15 cellular contexts compared by ENCODE assay signal in genomic region chr9:5953743-5954707, GRCh38.
DNase-seq lines count a peak whose midpoint lies in the region; ATAC-seq, FAIRE-seq and TF ChIP-seq lines count a peak whose summit lies in the region.
"Had no signal": no experiment of that assay in that cellular context is flagged by ENCODE, and none has a peak within 500 bp of the region (broad histone marks: within the 10 kb centered on the region; RNA-seq: fewer than 3 reads in every experiment).

No MANE protein-coding gene starts in this region.

- H3K27me3 Mint-ChIP-seq in MCF 10A (ENCODE audit: insufficient read depth, unreplicated experiment) = no peaks in the 10 kb centered on the region
- H3K27me3 Mint-ChIP-seq in type B pancreatic cell = no peaks in the 10 kb centered on the region
- H3K27me3 Mint-ChIP-seq in naive thymus-derived CD8-positive, alpha-beta T cell = no peaks in the 10 kb centered on the region
- H3K27me3 Mint-ChIP-seq in activated naive CD8-positive, alpha-beta T cell treated with anti-CD3 and anti-CD28 coated beads, Interleukin-2, amount 50 U/mL, for 24 hours = no peaks in the 10 kb centered on the region
- H3K27me3 Mint-ChIP-seq: T-cell had no signal

- no peaks in the 10 kb centered on the region for H3K36me3 ChIP-seq in breast epithelium

- POLR2A ChIA-PET in MCF 10A (lab: Yijun Ruan, JAX) = interaction anchor here (0.7 kb wide), 1 partner anchor 24 kb away, joined by 3 read pairs; no protein-coding TSS in a partner anchor
- POLR2A ChIA-PET in naive thymus-derived CD8-positive, alpha-beta T cell (lab: Charles Lee) = no interaction called here

- intact Hi-C loops in MCF 10A (cut with micrococcal nuclease) = no loop called here
- intact Hi-C loops in breast epithelium (cut with DNase I; ENCODE audit: low total_unique reads) = no loop called here

- TF ChIP-seq POLR2A in breast epithelium (IDR thresholded peaks at IDR 0.05) = no peak

- no peak overlapping the region for H3K27ac ChIP-seq in breast epithelium
- H3K27ac ChIP-seq: spleen had no signal

- CTCF ChIA-PET in MCF 10A (lab: Yijun Ruan, JAX) = interaction anchor here (0.6 to 0.7 kb wide), 2 partner anchors 58 to 232 kb away, joined by 3 to 4 read pairs; no protein-coding TSS in a partner anchor

- no peaks in the 10 kb centered on the region for H3K9me3 Mint-ChIP-seq in MCF 10A (ENCODE audit: unreplicated experiment)
- no peaks in the 10 kb centered on the region for H3K9me3 Mint-ChIP-seq in type B pancreatic cell
- no peaks in the 10 kb centered on the region for H3K9me3 Mint-ChIP-seq in naive thymus-derived CD8-positive, alpha-beta T cell
- H3K9me3 Mint-ChIP-seq in activated naive CD8-positive, alpha-beta T cell treated with anti-CD3 and anti-CD28 coated beads, Interleukin-2, amount 50 U/mL, for 24 hours = no peaks in the 10 kb centered on the region
- H3K9me3 Mint-ChIP-seq: T-cell had no signal

- FAIRE-seq in RCC 7860 (lab: Jason Lieb, UNC) = peak; percentile 57

- no peak overlapping the region for H3K4me3 Mint-ChIP-seq in MCF 10A (ENCODE audit: unreplicated experiment)
- no peak overlapping the region for H3K4me3 Mint-ChIP-seq in type B pancreatic cell
- H3K4me3 Mint-ChIP-seq in naive thymus-derived CD8-positive, alpha-beta T cell = no peak overlapping the region
- H3K4me3 Mint-ChIP-seq in activated naive CD8-positive, alpha-beta T cell treated with anti-CD3 and anti-CD28 coated beads, Interleukin-2, amount 50 U/mL, for 24 hours = no peak overlapping the region
- H3K4me3 Mint-ChIP-seq: T-cell had no signal

- ATAC-seq in naive thymus-derived CD8-positive, alpha-beta T cell = no peak
- ATAC-seq in activated naive CD8-positive, alpha-beta T cell treated with anti-CD3 and anti-CD28 coated beads, Interleukin-2, amount 50 U/mL, for 24 hours = no peak
- ATAC-seq: T-cell had no signal

- DNase-seq in MCF 10A (ENCODE audit: unreplicated experiment) = peak; percentile 16
- DNase-seq in breast epithelium (ENCODE audit: low spot score in 2 of 2) = no peak
- DNase-seq in RCC 7860 (ENCODE audit: low spot score) = no peak
- DNase-seq in fibroblast of pulmonary artery (ENCODE audit: low read depth) = peak; percentile 28
- DNase-seq in type B pancreatic cell (ENCODE audit: extremely low spot score, unreplicated experiment) = no peak
- DNase-seq in stimulated activated CD4-positive, alpha-beta T cell treated with anti-CD3 and anti-CD28 coated beads, Interleukin-2, amount 100 ng/mL, for 48 hours = no peak
- DNase-seq in naive thymus-derived CD8-positive, alpha-beta T cell = no peak
- no peak for DNase-seq in activated naive CD8-positive, alpha-beta T cell treated with anti-CD3 and anti-CD28 coated beads, Interleukin-2, amount 50 U/mL, for 24 hours
- DNase-seq: activated CD4-positive, alpha-beta T cell treated with anti-CD3 and anti-CD28 coated beads for 48 hours; activated T-cell treated with anti-CD3 and anti-CD28 coated beads, Interleukin-2, amount 50 U/mL, for 1 hour; amniotic stem cell; cortex of kidney; NCI-H226; spleen; T-cell had no signal

- no peaks in the 10 kb centered on the region for H3K36me3 Mint-ChIP-seq in MCF 10A (ENCODE audit: insufficient read depth, unreplicated experiment)
- H3K36me3 Mint-ChIP-seq in type B pancreatic cell = peaks cover 6% of the 10 kb centered on the region
- peaks cover 0 to 14% (median 6%) of the 10 kb centered on the region in 3 donors for H3K36me3 Mint-ChIP-seq in naive thymus-derived CD8-positive, alpha-beta T cell
- no peaks in the 10 kb centered on the region for H3K36me3 Mint-ChIP-seq in activated naive CD8-positive, alpha-beta T cell treated with anti-CD3 and anti-CD28 coated beads, Interleukin-2, amount 50 U/mL, for 24 hours (ENCODE audit: low read depth)

- H3K27me3 ChIP-seq in breast epithelium = no peaks in the 10 kb centered on the region
- H3K27me3 ChIP-seq: spleen had no signal

- TF ChIP-seq CTCF in MCF 10A (IDR thresholded peaks at IDR 0.05; ENCODE audit: unreplicated experiment) (no peak), breast epithelium (IDR thresholded peaks at IDR 0.05) (no peak), fibroblast of pulmonary artery (IDR thresholded peaks at IDR 0.05; ENCODE audit: low read length, missing control alignments) (no peak), type B pancreatic cell (conservative IDR thresholded peaks at IDR 0.05) (no peak)

- H3K4me3 ChIP-seq in breast epithelium = no peak overlapping the region
- no peak overlapping the region for H3K4me3 ChIP-seq in fibroblast of pulmonary artery (replicated peaks; ENCODE audit: low read depth, low read length)
- H3K4me3 ChIP-seq: spleen had no signal

- H3K4me1 Mint-ChIP-seq in MCF 10A (ENCODE audit: insufficient read depth, unreplicated experiment) = no peaks in the 10 kb centered on the region
- peaks cover 12% of the 10 kb centered on the region for H3K4me1 Mint-ChIP-seq in type B pancreatic cell (ENCODE audit: unreplicated experiment)
- H3K4me1 Mint-ChIP-seq in naive thymus-derived CD8-positive, alpha-beta T cell = peaks cover 4 to 20% (median 8%) of the 10 kb centered on the region in 4 donors
- peaks cover 16% of the 10 kb centered on the region for H3K4me1 Mint-ChIP-seq in activated naive CD8-positive, alpha-beta T cell treated with anti-CD3 and anti-CD28 coated beads, Interleukin-2, amount 50 U/mL, for 24 hours

- H3K27ac Mint-ChIP-seq in MCF 10A (ENCODE audit: low read depth, unreplicated experiment) (no peak overlapping the region), type B pancreatic cell (peak overlapping the region; percentile 46)
- no peak overlapping the region for H3K27ac Mint-ChIP-seq in naive thymus-derived CD8-positive, alpha-beta T cell
- no peak overlapping the region for H3K27ac Mint-ChIP-seq in activated naive CD8-positive, alpha-beta T cell treated with anti-CD3 and anti-CD28 coated beads, Interleukin-2, amount 50 U/mL, for 24 hours
- H3K27ac Mint-ChIP-seq: T-cell had no signal

- H3K9me3 ChIP-seq in breast epithelium = no peaks in the 10 kb centered on the region
- H3K9me3 ChIP-seq: spleen had no signal

- BruUV-seq in MCF 10A (replicated peaks; lab: Mats Ljungman, UMichigan) = no TSS peak

- no peaks in the 10 kb centered on the region for H3K4me1 ChIP-seq in breast epithelium

Comparison
In these comparisons a context has a peak if more than half of its experiments do, and no peak if none do; other contexts are left out.
1. DNase-seq: peak in MCF 10A (single experiment) and fibroblast of pulmonary artery (single experiment); none in breast epithelium (0 of 2), RCC 7860 (single experiment), type B pancreatic cell (single experiment), stimulated activated CD4-positive, alpha-beta T cell treated with anti-CD3 and anti-CD28 coated beads, Interleukin-2, amount 100 ng/mL, for 48 hours (0 of 2), naive thymus-derived CD8-positive, alpha-beta T cell (0 of 10) and activated naive CD8-positive, alpha-beta T cell treated with anti-CD3 and anti-CD28 coated beads, Interleukin-2, amount 50 U/mL, for 24 hours (single experiment).